16 cellular contexts compared by ENCODE assay signal in genomic region chr4:8181119-8181518, GRCh38. TPM values are rescaled to one million over a fixed set of nuclear protein-coding genes. Genes with fewer than 3 reads are reported as not detected.
"Had no signal": no experiment of that assay in that cellular context is flagged by ENCODE, and none has a peak within 500 bp of the region (broad histone marks: within the 10 kb centered on the region; RNA-seq: fewer than 3 reads in every experiment).

No MANE protein-coding gene starts in this region.

- H3K36me3 ChIP-seq: gastroesophageal sphincter, ovary, tibial artery had no signal

- H3K27ac ChIP-seq: dorsolateral prefrontal cortex, gastroesophageal sphincter, ovary, tibial artery had no signal

- H3K36me3 Mint-ChIP-seq: immature natural killer cell; naive B cell; stimulated activated effector memory CD8-positive, alpha-beta T cell treated with anti-CD3 and anti-CD28 coated beads, Interleukin-12 subunit alpha, Interleukin-12 subunit beta, amount 100 ng/mL, for 72 hours had no signal

- H3K27me3 Mint-ChIP-seq: central memory CD8-positive, alpha-beta T cell; stimulated activated naive CD8-positive, alpha-beta T cell treated with anti-CD3 and anti-CD28 coated beads, Interleukin-15, Interleukin-2, amounts not matched to agents 100 ng/mL and 50 ng/mL, for 24 hours had no signal

- H3K27me3 ChIP-seq: dorsolateral prefrontal cortex, ovary had no signal

- H3K4me1 Mint-ChIP-seq: immature natural killer cell; stimulated activated effector memory CD8-positive, alpha-beta T cell treated with anti-CD3 and anti-CD28 coated beads, Interleukin-12 subunit alpha, Interleukin-12 subunit beta, amount 100 ng/mL, for 72 hours had no signal

- H3K4me3 Mint-ChIP-seq: central memory CD8-positive, alpha-beta T cell; immature natural killer cell; naive B cell; nephron progenitor cell; stimulated activated effector memory CD8-positive, alpha-beta T cell treated with anti-CD3 and anti-CD28 coated beads, Interleukin-12 subunit alpha, Interleukin-12 subunit beta, amount 100 ng/mL, for 72 hours; stimulated activated naive CD8-positive, alpha-beta T cell treated with anti-CD3 and anti-CD28 coated beads, Interleukin-15, Interleukin-2, amounts not matched to agents 100 ng/mL and 50 ng/mL, for 24 hours had no signal

- H3K9me3 Mint-ChIP-seq: central memory CD8-positive, alpha-beta T cell; immature natural killer cell; naive B cell; nephron progenitor cell; stimulated activated effector memory CD8-positive, alpha-beta T cell treated with anti-CD3 and anti-CD28 coated beads, Interleukin-12 subunit alpha, Interleukin-12 subunit beta, amount 100 ng/mL, for 72 hours; stimulated activated naive CD8-positive, alpha-beta T cell treated with anti-CD3 and anti-CD28 coated beads, Interleukin-15, Interleukin-2, amounts not matched to agents 100 ng/mL and 50 ng/mL, for 24 hours had no signal

- ATAC-seq: gastroesophageal sphincter; stimulated activated effector memory CD8-positive, alpha-beta T cell treated with anti-CD3 and anti-CD28 coated beads, Interleukin-12 subunit alpha, Interleukin-12 subunit beta, amount 100 ng/mL, for 72 hours had no signal

- H3K27ac Mint-ChIP-seq: naive B cell; nephron progenitor cell; stimulated activated effector memory CD8-positive, alpha-beta T cell treated with anti-CD3 and anti-CD28 coated beads, Interleukin-12 subunit alpha, Interleukin-12 subunit beta, amount 100 ng/mL, for 72 hours; stimulated activated naive CD8-positive, alpha-beta T cell treated with anti-CD3 and anti-CD28 coated beads, Interleukin-15, Interleukin-2, amounts not matched to agents 100 ng/mL and 50 ng/mL, for 24 hours had no signal

- DNase-seq: cortex of kidney; dorsolateral prefrontal cortex; effector CD8-positive, alpha-beta T cell; glutamatergic neuron; immature natural killer cell; naive B cell; nephron progenitor cell; ovary; stimulated activated CD4-positive, alpha-beta T cell treated with anti-CD3 and anti-CD28 coated beads, Interleukin-4, amount 100 ng/mL, for 1 hour; stimulated activated CD8-positive, alpha-beta memory T cell treated with anti-CD3 and anti-CD28 coated beads, Interleukin-4, amount 100 ng/mL, for 48 hours; tibial artery had no signal

- H3K4me3 ChIP-seq: dorsolateral prefrontal cortex, gastroesophageal sphincter, ovary, smooth muscle cell, tibial artery had no signal

- H3K9me3 ChIP-seq: gastroesophageal sphincter, ovary, tibial artery had no signal

- H3K4me2 ChIP-seq: smooth muscle cell had no signal

RNA-seq across cellular contexts. Expression of gene ABLIM2, which starts 22.5 kb away (rescaled TPM):
- total RNA-seq: smooth muscle cell had no signal
